15 cellular contexts compared by ENCODE assay signal in genomic region chr6:37877373-37878149, GRCh38. TPM values are rescaled to one million over a fixed set of nuclear protein-coding genes. Genes with fewer than 3 reads are reported as not detected.
DNase-seq lines count a peak whose midpoint lies in the region; ATAC-seq and TF ChIP-seq lines count a peak whose summit lies in the region.
"Had no signal": no experiment of that assay in that cellular context is flagged by ENCODE, and none has a peak within 500 bp of the region (broad histone marks: within the 10 kb centered on the region; RNA-seq: fewer than 3 reads in every experiment).

No MANE protein-coding gene starts in this region.

- no peak overlapping the region for H3K4me3 Mint-ChIP-seq in activated T-cell treated with anti-CD3 and anti-CD28 coated beads, Interleukin-2, amount 50 U/mL, for 72 hours
- no peak overlapping the region for H3K4me3 Mint-ChIP-seq in activated B cell treated with CpG ODN at 0.5 μM for 24 hours
- H3K4me3 Mint-ChIP-seq: activated CD4-positive, alpha-beta memory T cell treated with anti-CD3 and anti-CD28 coated beads for 36 hours had no signal

- H3K4me1 Mint-ChIP-seq in activated T-cell treated with anti-CD3 and anti-CD28 coated beads, Interleukin-2, amount 50 U/mL, for 72 hours (ENCODE audit: low read depth) = peaks cover 52% of the 10 kb centered on the region
- peaks cover 68% of the 10 kb centered on the region for H3K4me1 Mint-ChIP-seq in activated B cell treated with CpG ODN at 0.5 μM for 24 hours

- POLR2A ChIA-PET in activated B cell treated with CpG ODN at 0.5 μM for 24 hours (lab: Charles Lee) = no interaction called here

- H3K9me3 Mint-ChIP-seq in activated T-cell treated with anti-CD3 and anti-CD28 coated beads, Interleukin-2, amount 50 U/mL, for 72 hours = no peaks in the 10 kb centered on the region
- H3K9me3 Mint-ChIP-seq in activated B cell treated with CpG ODN at 0.5 μM for 24 hours = peaks cover under 1% of the 10 kb centered on the region

- H3K36me3 Mint-ChIP-seq in activated T-cell treated with anti-CD3 and anti-CD28 coated beads, Interleukin-2, amount 50 U/mL, for 72 hours (ENCODE audit: insufficient read depth in 2 of 2) = peaks cover under 1 to 4% of the 10 kb centered on the region in 2 donors
- H3K36me3 Mint-ChIP-seq in activated B cell treated with CpG ODN at 0.5 μM for 24 hours (ENCODE audit: low read depth) = peaks cover 6% of the 10 kb centered on the region

- intact Hi-C loops in activated B cell treated with CpG ODN at 0.5 μM for 24 hours (cut with micrococcal nuclease) (no loop called here), left ventricle myocardium superior (cut with micrococcal nuclease) (no loop called here), sciatic nerve (cut with DNase I) (no loop called here)

- ATAC-seq in activated T-cell treated with anti-CD3 and anti-CD28 coated beads, Interleukin-2, amount 50 U/mL, for 72 hours (replicated peaks in 1 of 2) = peak in 1 of 2 donors; percentile 47
- no peak for ATAC-seq in activated B cell treated with CpG ODN at 0.5 μM for 24 hours (ENCODE audit: low read depth)
- peak; percentile 29 for ATAC-seq in left ventricle myocardium superior
- peak; percentile 48 for ATAC-seq in sciatic nerve
- ATAC-seq in GM18873 (IDR thresholded peaks at IDR 0.05; ENCODE audit: low FRiP score, unreplicated experiment) = no peak

- DNase-seq in activated T-cell treated with anti-CD3 and anti-CD28 coated beads, Interleukin-2, amount 50 U/mL, for 72 hours = no peak
- DNase-seq in activated T-cell treated with anti-CD3 and anti-CD28 coated beads for 4 hours (no peak), activated B cell treated with CpG ODN at 0.5 μM for 24 hours (no peak), left ventricle myocardium superior (no peak), sciatic nerve (ENCODE audit: low spot score) (no peak), KG1 (lab: John Stamatoyannopoulos, UW) (no peak), NCI-H774 (lab: John Stamatoyannopoulos, UW) (no peak)
- DNase-seq: activated CD4-positive, alpha-beta memory T cell treated with anti-CD3 and anti-CD28 coated beads for 36 hours; CD8-positive, alpha-beta memory T cell; foreskin melanocyte; NCI-H1105; NCI-H2171 treated with DMSO at 0.1 percent for 48 hours; SIG-M5; T1000 had no signal

- peak overlapping the region; percentile 18 for H3K27ac Mint-ChIP-seq in activated T-cell treated with anti-CD3 and anti-CD28 coated beads, Interleukin-2, amount 50 U/mL, for 72 hours
- H3K27ac Mint-ChIP-seq in activated B cell treated with CpG ODN at 0.5 μM for 24 hours = peak overlapping the region; percentile 15
- H3K27ac Mint-ChIP-seq: activated CD4-positive, alpha-beta memory T cell treated with anti-CD3 and anti-CD28 coated beads for 36 hours had no signal

- no peaks in the 10 kb centered on the region for H3K27me3 Mint-ChIP-seq in activated T-cell treated with anti-CD3 and anti-CD28 coated beads, Interleukin-2, amount 50 U/mL, for 72 hours (ENCODE audit: low read depth)
- H3K27me3 Mint-ChIP-seq in activated B cell treated with CpG ODN at 0.5 μM for 24 hours = no peaks in the 10 kb centered on the region
- H3K27me3 Mint-ChIP-seq: activated CD4-positive, alpha-beta memory T cell treated with anti-CD3 and anti-CD28 coated beads for 36 hours; CD8-positive, alpha-beta memory T cell had no signal

- TF ChIP-seq CTCF in activated B cell treated with CpG ODN at 0.5 μM for 24 hours (IDR thresholded peaks at IDR 0.05) = no peak

- CTCF ChIA-PET in activated B cell treated with CpG ODN at 0.5 μM for 24 hours (lab: Charles Lee) = no interaction called here

RNA-seq across cellular contexts. Expression of gene ZFAND3, which starts 58.0 kb away (rescaled TPM):
- total RNA-seq in activated T-cell treated with anti-CD3 and anti-CD28 coated beads, Interleukin-2, amount 50 U/mL, for 72 hours = 100 to 1,000 TPM in 1 of 2 donors, 10 to 100 TPM in 1; 93.9 to 114 TPM
- 56.3 and 60.1 TPM in 2 replicates for total RNA-seq in activated B cell treated with CpG ODN at 0.5 μM for 24 hours
- 83.5 TPM for total RNA-seq in left ventricle myocardium superior
- total RNA-seq in sciatic nerve = 58.9 TPM

Comparison
In these comparisons a context has a peak if more than half of its experiments do, and no peak if none do; other contexts are left out.
1. ATAC-seq: peak in left ventricle myocardium superior (single experiment) and sciatic nerve (single experiment); none in activated B cell treated with CpG ODN at 0.5 μM for 24 hours (single experiment) and GM18873 (single experiment).